ENCODE assay signal across 14 cellular contexts in the genomic region with DNA sequence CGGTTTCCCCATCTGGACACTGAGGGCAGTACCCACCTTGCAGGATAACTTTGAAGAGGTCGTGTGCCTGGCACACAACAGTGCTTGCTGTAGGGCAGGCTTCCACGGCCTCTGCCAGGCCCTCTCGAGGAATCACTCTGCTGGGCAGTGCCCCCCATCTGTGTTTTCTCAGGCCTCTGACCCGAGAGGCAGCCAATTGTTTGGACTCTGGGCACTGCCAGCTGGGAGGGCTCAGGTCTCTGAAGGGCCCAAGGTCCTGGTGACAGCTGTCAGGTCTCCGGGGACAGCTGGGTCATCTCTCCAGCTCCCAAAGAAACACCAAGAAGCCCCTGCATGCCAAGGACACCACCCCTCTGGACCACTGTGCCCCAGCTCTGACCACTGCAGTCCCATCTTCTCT. TPM values are rescaled to one million over a fixed set of nuclear protein-coding genes. Genes with fewer than 3 reads are reported as not detected.
DNase-seq lines count a peak whose midpoint lies in the region; ATAC-seq and TF ChIP-seq lines count a peak whose summit lies in the region.
"Had no signal": no experiment of that assay in that cellular context is flagged by ENCODE, and none has a peak within 500 bp of the region (broad histone marks: within the 10 kb centered on the region; RNA-seq: fewer than 3 reads in every experiment).

No MANE protein-coding gene starts in this region.

- no peak for DNase-seq in activated naive CD8-positive, alpha-beta T cell treated with anti-CD3 and anti-CD28 coated beads for 36 hours
- no peak for DNase-seq in activated naive CD8-positive, alpha-beta T cell treated with anti-CD3 and anti-CD28 coated beads, Interleukin-2, amount 50 U/mL, for 24 hours
- DNase-seq in glutamatergic neuron (no peak), vagina (ENCODE audit: extremely low spot score in 2 of 2) (no peak), RKO (ENCODE audit: low spot score) (no peak), NCI-H2196 treated with DMSO at 0.1 percent for 48 hours (lab: John Stamatoyannopoulos, UW; ENCODE audit: unreplicated experiment) (no peak)
- DNase-seq: activated CD4-positive, alpha-beta T cell treated with anti-CD3 and anti-CD28 coated beads, Interleukin-2, amount 50 U/mL, for 4 hours; activated gamma-delta T cell; DND-41; stimulated activated CD4-positive, alpha-beta T cell treated with anti-CD3 and anti-CD28 coated beads, Interleukin-4, amount 100 ng/mL, for 24 hours had no signal

- H3K9me3 ChIP-seq in vagina: no peaks in the 10 kb centered on the region

- H3K36me3 Mint-ChIP-seq in activated naive CD8-positive, alpha-beta T cell treated with anti-CD3 and anti-CD28 coated beads for 36 hours: peaks cover 11% of the 10 kb centered on the region
- peaks cover 14% of the 10 kb centered on the region for H3K36me3 Mint-ChIP-seq in activated naive CD8-positive, alpha-beta T cell treated with anti-CD3 and anti-CD28 coated beads, Interleukin-2, amount 50 U/mL, for 24 hours (ENCODE audit: low read depth)
- H3K36me3 Mint-ChIP-seq in glutamatergic neuron (ENCODE audit: unreplicated experiment) (no peaks in the 10 kb centered on the region), nephron (ENCODE audit: low read depth) (peaks cover 5% of the 10 kb centered on the region)

- H3K4me3 Mint-ChIP-seq in activated naive CD8-positive, alpha-beta T cell treated with anti-CD3 and anti-CD28 coated beads for 36 hours: no peak overlapping the region
- H3K4me3 Mint-ChIP-seq in activated naive CD8-positive, alpha-beta T cell treated with anti-CD3 and anti-CD28 coated beads, Interleukin-2, amount 50 U/mL, for 24 hours: no peak overlapping the region
- H3K4me3 Mint-ChIP-seq in glutamatergic neuron (ENCODE audit: unreplicated experiment) (peak overlapping the region; percentile 57), nephron (peak overlapping the region; percentile 53 to 75 (median 73))

- TF ChIP-seq CTCF in glutamatergic neuron (IDR thresholded peaks at IDR 0.05; ENCODE audit: partially characterized antibody, unreplicated experiment) (no peak), nephron (IDR thresholded peaks at IDR 0.05; ENCODE audit: unreplicated experiment in 3 of 3) (no peak), vagina (IDR thresholded peaks at IDR 0.05) (no peak)

- peaks cover 3% of the 10 kb centered on the region for H3K27me3 Mint-ChIP-seq in activated naive CD8-positive, alpha-beta T cell treated with anti-CD3 and anti-CD28 coated beads for 36 hours
- no peaks in the 10 kb centered on the region for H3K27me3 Mint-ChIP-seq in activated naive CD8-positive, alpha-beta T cell treated with anti-CD3 and anti-CD28 coated beads, Interleukin-2, amount 50 U/mL, for 24 hours
- H3K27me3 Mint-ChIP-seq in glutamatergic neuron (ENCODE audit: unreplicated experiment) (peaks cover 22% of the 10 kb centered on the region), nephron (ENCODE audit: low read depth) (no peaks in the 10 kb centered on the region)
- H3K27me3 Mint-ChIP-seq: T-cell had no signal

- ATAC-seq in activated naive CD8-positive, alpha-beta T cell treated with anti-CD3 and anti-CD28 coated beads, Interleukin-2, amount 50 U/mL, for 24 hours: no peak
- ATAC-seq in GM19467 (IDR thresholded peaks at IDR 0.05; ENCODE audit: unreplicated experiment): no peak

- intact Hi-C loops in vagina (cut with DNase I): no loop called here

- H3K9me3 Mint-ChIP-seq in activated naive CD8-positive, alpha-beta T cell treated with anti-CD3 and anti-CD28 coated beads for 36 hours: no peaks in the 10 kb centered on the region
- no peaks in the 10 kb centered on the region for H3K9me3 Mint-ChIP-seq in activated naive CD8-positive, alpha-beta T cell treated with anti-CD3 and anti-CD28 coated beads, Interleukin-2, amount 50 U/mL, for 24 hours
- H3K9me3 Mint-ChIP-seq in glutamatergic neuron (ENCODE audit: unreplicated experiment) (peaks cover 19% of the 10 kb centered on the region), nephron (no peaks in the 10 kb centered on the region)
- H3K9me3 Mint-ChIP-seq: T-cell had no signal

- H3K4me1 Mint-ChIP-seq in activated naive CD8-positive, alpha-beta T cell treated with anti-CD3 and anti-CD28 coated beads for 36 hours: peaks cover 18% of the 10 kb centered on the region
- peaks cover 18% of the 10 kb centered on the region for H3K4me1 Mint-ChIP-seq in activated naive CD8-positive, alpha-beta T cell treated with anti-CD3 and anti-CD28 coated beads, Interleukin-2, amount 50 U/mL, for 24 hours
- peaks cover 19% of the 10 kb centered on the region for H3K4me1 Mint-ChIP-seq in glutamatergic neuron (ENCODE audit: low read depth, unreplicated experiment)
- peaks cover 17% of the 10 kb centered on the region for H3K4me1 Mint-ChIP-seq in nephron

- H3K36me3 ChIP-seq in vagina: no peaks in the 10 kb centered on the region

- H3K27ac ChIP-seq in vagina: peak overlapping the region; percentile 81
- H3K27ac ChIP-seq: KMS-11 had no signal

- no peak for TF ChIP-seq POLR2A in vagina (IDR thresholded peaks at IDR 0.05)

- peak overlapping the region; percentile 48 for H3K27ac Mint-ChIP-seq in activated naive CD8-positive, alpha-beta T cell treated with anti-CD3 and anti-CD28 coated beads for 36 hours
- H3K27ac Mint-ChIP-seq in activated naive CD8-positive, alpha-beta T cell treated with anti-CD3 and anti-CD28 coated beads, Interleukin-2, amount 50 U/mL, for 24 hours: no peak overlapping the region
- peak overlapping the region; percentile 73 for H3K27ac Mint-ChIP-seq in glutamatergic neuron (ENCODE audit: unreplicated experiment)
- peak overlapping the region in 1 of 3 experiments; percentile 40 for H3K27ac Mint-ChIP-seq in nephron
- H3K27ac Mint-ChIP-seq: T-cell had no signal

- H3K27me3 ChIP-seq in vagina: no peaks in the 10 kb centered on the region

- H3K4me3 ChIP-seq in vagina: no peak overlapping the region

- peaks cover 48% of the 10 kb centered on the region for H3K4me1 ChIP-seq in vagina

RNA-seq across cellular contexts. Expression of a gene that starts 1.0 kb away (rescaled TPM):
- under 1 TPM; 0.26 to 0.35 TPM for total RNA-seq in activated naive CD8-positive, alpha-beta T cell treated with anti-CD3 and anti-CD28 coated beads for 36 hours
- total RNA-seq in glutamatergic neuron (ENCODE audit: unreplicated experiment) (292 TPM), vagina (1.5 TPM)

RNA-seq across cellular contexts. Expression of a gene that starts 8.2 kb away (rescaled TPM):
- 10 to 100 TPM; 86.4 to 89.2 TPM for total RNA-seq in activated naive CD8-positive, alpha-beta T cell treated with anti-CD3 and anti-CD28 coated beads for 36 hours
- total RNA-seq in glutamatergic neuron (ENCODE audit: unreplicated experiment) (74.8 TPM), vagina (38.8 TPM)

RNA-seq across cellular contexts. Expression of a gene that starts 11.7 kb away (rescaled TPM):
- 10 to 100 TPM; 52.6 to 54.5 TPM for total RNA-seq in activated naive CD8-positive, alpha-beta T cell treated with anti-CD3 and anti-CD28 coated beads for 36 hours
- total RNA-seq in glutamatergic neuron (ENCODE audit: unreplicated experiment) (628 TPM), vagina (153 TPM)

RNA-seq across cellular contexts. Expression of a gene that starts 49.0 kb away (rescaled TPM):
- total RNA-seq in activated naive CD8-positive, alpha-beta T cell treated with anti-CD3 and anti-CD28 coated beads for 36 hours: 1 to 10 TPM; 1.8 to 3.4 TPM
- total RNA-seq in glutamatergic neuron (ENCODE audit: unreplicated experiment): 31.6 TPM
- total RNA-seq in vagina: 0.25 TPM

RNA-seq across cellular contexts. Expression of a gene that starts 57.9 kb away (rescaled TPM):
- total RNA-seq in activated naive CD8-positive, alpha-beta T cell treated with anti-CD3 and anti-CD28 coated beads for 36 hours: 10 to 100 TPM; 89.5 to 92.3 TPM
- total RNA-seq in glutamatergic neuron (ENCODE audit: unreplicated experiment): 57.9 TPM
- total RNA-seq in vagina: 51.6 TPM

Comparison
In these comparisons a context has a peak if more than half of its experiments do, and no peak if none do; other contexts are left out.
1. H3K4me3 Mint-ChIP-seq: peak in glutamatergic neuron (single experiment) and nephron (3 of 3); none in activated naive CD8-positive, alpha-beta T cell treated with anti-CD3 and anti-CD28 coated beads for 36 hours (single experiment) and activated naive CD8-positive, alpha-beta T cell treated with anti-CD3 and anti-CD28 coated beads, Interleukin-2, amount 50 U/mL, for 24 hours (single experiment).
2. RNA of a gene that starts 1.0 kb away (total RNA-seq): 292 TPM in glutamatergic neuron (single experiment); 1.5 TPM in vagina (single experiment) and 0.26 to 0.35 TPM in activated naive CD8-positive, alpha-beta T cell treated with anti-CD3 and anti-CD28 coated beads for 36 hours; every median in the first group is over 100 times any median in the second.